Comparison of ENCODE assay signal across 8 cellular contexts in the genomic region with DNA sequence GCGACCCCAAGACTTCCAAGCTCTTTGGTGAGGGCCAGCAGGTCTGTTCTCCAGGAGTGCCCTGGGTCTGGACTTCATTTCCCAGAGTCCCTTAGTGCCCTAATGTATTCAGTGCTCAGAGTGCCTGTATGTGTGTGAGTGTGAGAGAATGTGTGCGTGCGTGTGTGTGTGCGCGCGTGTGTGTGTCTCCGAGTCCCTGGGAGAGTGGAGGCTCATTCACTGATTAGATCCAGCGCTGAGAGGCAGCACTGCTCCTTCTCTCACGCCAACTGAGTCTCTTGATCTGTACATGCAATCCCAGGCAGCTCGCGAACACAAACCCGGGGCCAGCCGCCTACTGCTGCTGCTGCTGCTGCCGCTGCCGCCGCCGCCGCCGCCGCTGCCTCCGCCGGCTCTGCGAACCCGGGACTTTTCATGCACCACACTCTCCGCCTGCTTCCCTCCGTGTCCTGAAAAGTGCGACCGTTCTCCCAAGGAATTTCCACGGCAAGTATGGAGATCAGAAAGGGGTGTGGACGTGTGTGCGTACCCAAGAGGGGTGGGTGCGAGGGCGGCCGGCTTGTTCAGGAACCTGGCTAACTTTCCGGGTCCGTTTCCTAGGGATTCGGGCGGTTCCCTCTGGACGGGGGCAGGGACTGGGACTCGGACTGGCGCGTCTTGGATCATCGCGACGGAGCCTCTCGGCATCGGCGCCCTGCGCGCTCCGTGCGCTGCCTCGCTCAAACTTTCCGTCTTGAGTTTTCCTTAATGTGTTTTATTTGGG. TPM values are rescaled to one million over a fixed set of nuclear protein-coding genes. Genes with fewer than 3 reads are reported as not detected.
DNase-seq lines count a peak whose midpoint lies in the region; ATAC-seq and TF ChIP-seq lines count a peak whose summit lies in the region.

Gene RNF220 (plus strand): TSS at position 215 of the 763 bp plus-strand sequence.

- H2AFZ ChIP-seq in GM23248, result peak within 1 kb of the TSS; percentile 67

- H3K4me1 Mint-ChIP-seq in activated T-cell treated with anti-CD3 and anti-CD28 coated beads, Interleukin-2, amount 50 U/mL, for 4 hours (ENCODE audit: low read depth), result peaks cover 33% of the 10 kb centered on the region

- peak; percentile 48 for DNase-seq in 8988T
- peak; percentile 65 for DNase-seq in GM23248
- peak; percentile 86 for DNase-seq in NCI-H69 (lab: John Stamatoyannopoulos, UW)
- DNase-seq in activated T-cell treated with anti-CD3 and anti-CD28 coated beads, Interleukin-2, amount 50 U/mL, for 4 hours, result peak; percentile 33
- DNase-seq in fibroblast of pulmonary artery (ENCODE audit: low read depth), result peak; percentile 67
- DNase-seq in testis, result peak; percentile 71

- no peak for TF ChIP-seq POLR2A in testis (IDR thresholded peaks at IDR 0.05)

- intact Hi-C loops in testis (cut with DNase I; ENCODE audit: low total_unique reads), result no loop called here

- H3K27me3 ChIP-seq in GM23248 (replicated peaks; ENCODE audit: insufficient read depth) (peaks cover 98% of the 10 kb centered on the region), muscle layer of duodenum (ENCODE audit: low read depth, low read length) (peaks cover 57% of the 10 kb centered on the region), testis (no peaks in the 10 kb centered on the region)

- H3K4me1 ChIP-seq in GM23248 (ENCODE audit: insufficient read depth), result 0 out of 2 replicates have a peak, but pooled peaks cover 10% of the 10 kb centered on the region
- peaks cover 4 to 43% of the 10 kb centered on the region in 2 donors for H3K4me1 ChIP-seq in muscle layer of duodenum (ENCODE audit: control insufficient read depth in 1 of 2, insufficient read depth in 2 of 2, low read length in 2 of 2)
- peaks cover 12% of the 10 kb centered on the region for H3K4me1 ChIP-seq in testis

- H3K27me3 Mint-ChIP-seq in activated T-cell treated with anti-CD3 and anti-CD28 coated beads, Interleukin-2, amount 50 U/mL, for 4 hours (ENCODE audit: low read depth), result peaks cover 69% of the 10 kb centered on the region

- H3K79me2 ChIP-seq in GM23248 (ENCODE audit: insufficient read depth), result no peaks in the 10 kb centered on the region

- no peaks in the 10 kb centered on the region for H3K9me2 ChIP-seq in GM23248 (ENCODE audit: insufficient read depth)

- WGBS in GM23248 (ENCODE audit: low coverage in 1 of 2, low lambda C conversion rate in 2 of 2, missing lambda C conversion rate in 2 of 2), 2 experiments, result 15 to 19% methylated on average over 38 to 54 of the region's 54 CpGs
- 1 to 2% methylated on average over 10 to 54 of the region's 54 CpGs for WGBS in testis, 2 donors

- H3K36me3 ChIP-seq in GM23248 (ENCODE audit: low read depth) (no peaks in the 10 kb centered on the region), muscle layer of duodenum (ENCODE audit: control insufficient read depth in 1 of 2, insufficient read depth in 2 of 2, low read length in 2 of 2) (no peaks in the 10 kb centered on the region), testis (ENCODE audit: low read depth, missing control alignments) (no peaks in the 10 kb centered on the region)

- no peaks in the 10 kb centered on the region for H4K20me1 ChIP-seq in GM23248 (ENCODE audit: insufficient read depth)

- no peaks in the 10 kb centered on the region for H3K9me3 Mint-ChIP-seq in activated T-cell treated with anti-CD3 and anti-CD28 coated beads, Interleukin-2, amount 50 U/mL, for 4 hours

- no peak within 1 kb of the TSS for H3K27ac ChIP-seq in GM23248
- no peak within 1 kb of the TSS for H3K27ac ChIP-seq in muscle layer of duodenum (ENCODE audit: low read length)
- H3K27ac ChIP-seq in testis, result no peak within 1 kb of the TSS

- ATAC-seq in activated T-cell treated with anti-CD3 and anti-CD28 coated beads, Interleukin-2, amount 50 U/mL, for 4 hours, result peak; percentile 49 to 58
- ATAC-seq in GM19395 (IDR thresholded peaks at IDR 0.05; ENCODE audit: unreplicated experiment), result no peak

- H3K4me2 ChIP-seq in GM23248 (ENCODE audit: unreplicated experiment), result peak within 1 kb of the TSS; percentile 54

- H3F3A ChIP-seq in GM23248 (ENCODE audit: insufficient read depth), result no peaks in the 10 kb centered on the region

- TF ChIP-seq CTCF in fibroblast of pulmonary artery (IDR thresholded peaks at IDR 0.05; ENCODE audit: low read length, missing control alignments) (no peak), testis (IDR thresholded peaks at IDR 0.05) (no peak)

- H3K9ac ChIP-seq in GM23248, result no peak within 1 kb of the TSS

- H3K4me3 Mint-ChIP-seq in activated T-cell treated with anti-CD3 and anti-CD28 coated beads, Interleukin-2, amount 50 U/mL, for 4 hours, result peak within 1 kb of the TSS; percentile 83

- H3K36me3 Mint-ChIP-seq in activated T-cell treated with anti-CD3 and anti-CD28 coated beads, Interleukin-2, amount 50 U/mL, for 4 hours (ENCODE audit: insufficient read depth), result no peaks in the 10 kb centered on the region

- H3K4me3 ChIP-seq in GM23248 (peak within 1 kb of the TSS; percentile 65), fibroblast of pulmonary artery (replicated peaks; ENCODE audit: low read depth, low read length) (peak within 1 kb of the TSS; percentile 42), muscle layer of duodenum (ENCODE audit: low read depth in 1 of 2, low read length in 2 of 2) (peak within 1 kb of the TSS; percentile 56 to 64), testis (peak within 1 kb of the TSS; percentile 25 to 40)

- H3K9me3 ChIP-seq in GM23248 (ENCODE audit: low read depth) (no peaks in the 10 kb centered on the region), muscle layer of duodenum (ENCODE audit: control insufficient read depth in 1 of 2, low read length in 2 of 2) (peaks cover 0 to 7% of the 10 kb centered on the region in 2 donors), testis (no peaks in the 10 kb centered on the region)

- in situ Hi-C loops in GM23248 (cut with MboI), result no loop called here

RNA-seq across cellular contexts. Expression of gene RNF220, which starts in this region (rescaled TPM):
- 90.8 and 123 TPM in 2 replicates for total RNA-seq in GM23248 (2014; rRNA removed; shearing (Covaris generic))
- 47.2 and 47.4 TPM in 2 replicates for polyA plus RNA-seq in GM23248 (2016; fragmentation: Nextera tagmentation; extraction: Ambion mirVana)
- total RNA-seq in activated T-cell treated with anti-CD3 and anti-CD28 coated beads, Interleukin-2, amount 50 U/mL, for 4 hours, result 100 to 1,000 TPM; 130 to 140 (median 139) TPM
- total RNA-seq in testis, result 100 to 1,000 TPM; 126 to 148 TPM
- 99.3 TPM for polyA plus RNA-seq in testis (ENCODE audit: insufficient read depth, low read depth, low replicate concordance)

Comparison
In these comparisons a context has a peak if more than half of its experiments do, and no peak if none do; other contexts are left out.
1. DNase-seq: peak in every context shown above with its lines; median percentile 86 in NCI-H69; 71 in testis; 67 in fibroblast of pulmonary artery; 65 in GM23248; 48 in 8988T; 33 in activated T-cell treated with anti-CD3 and anti-CD28 coated beads, Interleukin-2, amount 50 U/mL, for 4 hours.